ENCODE assay signal across 11 cellular contexts in the genomic region with DNA sequence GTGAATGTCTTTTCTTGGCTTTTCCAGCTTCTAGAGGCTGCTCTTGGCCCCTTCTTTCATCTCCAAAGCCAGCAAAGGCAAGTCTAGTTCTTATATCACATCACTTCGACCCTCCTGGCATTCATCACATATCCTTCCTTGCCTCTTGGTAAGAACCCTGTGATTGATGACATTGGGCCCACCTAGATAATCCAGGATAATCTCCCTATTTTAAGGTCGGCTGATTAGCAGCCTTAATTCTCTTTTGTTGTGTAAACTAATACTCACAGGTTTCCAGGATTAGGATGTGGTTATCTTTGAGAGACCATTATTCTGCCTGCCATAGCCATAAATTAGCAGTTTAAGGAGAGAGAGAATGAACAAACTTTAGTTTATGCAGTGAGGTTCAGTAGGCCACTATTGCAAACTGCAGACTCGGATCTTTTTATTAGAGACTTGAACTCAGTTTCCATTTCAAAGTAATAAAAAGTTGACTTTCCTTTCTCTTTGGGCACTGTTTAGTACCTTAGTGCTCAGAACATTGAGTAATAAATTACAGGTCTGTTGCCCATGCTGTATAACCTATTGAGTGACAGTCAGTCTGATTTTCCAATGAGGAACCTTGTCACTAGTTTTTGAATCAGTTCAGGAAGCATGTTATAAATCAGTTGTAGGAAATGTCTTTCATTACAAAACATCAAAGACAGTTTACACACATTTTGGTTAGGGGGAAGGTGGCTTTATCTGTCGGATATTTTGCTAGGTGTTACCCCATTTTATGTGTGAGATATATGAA. TPM values are rescaled to one million over a fixed set of nuclear protein-coding genes. Genes with fewer than 3 reads are reported as not detected.
DNase-seq lines count a peak whose midpoint lies in the region; ATAC-seq, FAIRE-seq and TF ChIP-seq lines count a peak whose summit lies in the region.
"Had no signal": no experiment of that assay in that cellular context is flagged by ENCODE, and none has a peak within 500 bp of the region (broad histone marks: within the 10 kb centered on the region; RNA-seq: fewer than 3 reads in every experiment).

No MANE protein-coding gene starts in this region.

- no peak for TF ChIP-seq RAD21 in K562 (CRISPR knock-in tag; conservative IDR thresholded peaks at IDR 0.05 in 1 of 2, IDR thresholded peaks at IDR 0.05 in 1 of 2)

- H3K27ac Mint-ChIP-seq in nephron = peak overlapping the region in 1 of 3 experiments; percentile 9

- DNase-seq in CD1c-positive myeloid dendritic cell (ENCODE audit: extremely low spot score) (peak; percentile 55), K562 (ENCODE audit: extremely low read depth in 1 of 4, low spot score in 3 of 4) (no peak), superior temporal gyrus (ENCODE audit: extremely low spot score) (no peak), iPS-NIHi7 (ENCODE audit: extremely low spot score) (no peak), dedifferentiated amniotic fluid mesenchymal stem cell (ENCODE audit: extremely low spot score) (no peak)
- DNase-seq: activated CD4-positive, CD25-positive, alpha-beta regulatory T cell; left ventricle myocardium inferior; NCI-H446 treated with DMSO at 0.1 percent for 48 hours had no signal

- TF ChIP-seq CTCF in K562 (IDR thresholded peaks at IDR 0.05 in 2 of 3, conservative IDR thresholded peaks at IDR 0.05 in 1 of 3; ENCODE audit: insufficient read depth in 2 of 3, low read depth in 1 of 3, low read length in 3 of 3) (no peak), nephron (IDR thresholded peaks at IDR 0.05; ENCODE audit: unreplicated experiment in 3 of 3) (no peak)

- peaks cover 34% of the 10 kb centered on the region for H4K20me1 ChIP-seq in K562 (replicated peaks; ENCODE audit: control insufficient read depth, insufficient read depth, low read length)

- peaks cover 67% of the 10 kb centered on the region for H3K4me1 ChIP-seq in HUES64 (ENCODE audit: insufficient read depth, low read length)
- peaks cover 3 to 29% of the 10 kb centered on the region in 2 experiments; a peak in 4 of 5 replicates for H3K4me1 ChIP-seq in K562 (replicated peaks in 1 of 2; ENCODE audit: control insufficient read depth in 2 of 2, insufficient read depth in 2 of 2, low read length in 2 of 2)

- H3K9ac ChIP-seq in HUES64 (ENCODE audit: low read depth, low read length) (no peak overlapping the region; the same call in 1 of the 2 replicates), K562 (ENCODE audit: insufficient read depth in 1 of 2, low read depth in 2 of 2, low read length in 2 of 2) (peak overlapping the region in 1 of 2 experiments; percentile 82; a peak in 2 of 4 replicates)

- TF ChIP-seq EP300 in K562 (IDR thresholded peaks at IDR 0.05; ENCODE audit: low read length) = no peak

- H3K27me3 ChIP-seq in HUES64 (ENCODE audit: insufficient read depth, low read length) (no peaks in the 10 kb centered on the region), K562 (ENCODE audit: control insufficient read depth in 2 of 2, insufficient read depth in 2 of 2, low read length in 2 of 2) (no peaks in the 10 kb centered on the region)

- H3K36me3 Mint-ChIP-seq in nephron (ENCODE audit: low read depth) = peaks cover 8% of the 10 kb centered on the region

- no TSS peak for BruUV-seq in K562 (replicated peaks; lab: Mats Ljungman, UMichigan)

- peaks cover 19% of the 10 kb centered on the region for H3K36me3 ChIP-seq in HUES64 (ENCODE audit: insufficient read depth, low read length)
- peaks cover 79% of the 10 kb centered on the region for H3K36me3 ChIP-seq in K562 (ENCODE audit: control insufficient read depth, insufficient read depth, low read length)
- H3K36me3 ChIP-seq: left ventricle myocardium inferior had no signal

- H3K9me3 ChIP-seq in HUES64 (ENCODE audit: insufficient read depth, low read depth, low read length) (no peaks in the 10 kb centered on the region), K562 (replicated peaks; ENCODE audit: control insufficient read depth, insufficient read depth, low read depth, low read length) (no peaks in the 10 kb centered on the region)
- H3K9me3 ChIP-seq: left ventricle myocardium inferior had no signal

- in situ Hi-C loops in K562 (cut with MboI) = no loop called here

- no peaks in the 10 kb centered on the region for H3K9me1 ChIP-seq in K562 (ENCODE audit: control insufficient read depth, insufficient read depth, low read length)

- peak overlapping the region; percentile 97; the same call in 1 of the 2 replicates for H3K4me3 ChIP-seq in HUES64 (ENCODE audit: low read length)
- peak overlapping the region; percentile 4; the same call in 1 of the 2 replicates for H3K4me3 ChIP-seq in K562

- CTCF ChIA-PET in K562 (lab: Yijun Ruan, JAX; ENCODE audit: low intra/inter-chr PET ratio) = no interaction called here

- H2AFZ ChIP-seq in K562 (ENCODE audit: low read depth, low read length) = no peak overlapping the region

- no peak for TF ChIP-seq POLR2A in K562 (conservative IDR thresholded peaks at IDR 0.05)

- no peaks in the 10 kb centered on the region for H3K27me3 Mint-ChIP-seq in nephron (ENCODE audit: low read depth)

- ATAC-seq in K562 = no peak
- ATAC-seq in GM21528 (IDR thresholded peaks at IDR 0.05; ENCODE audit: low FRiP score, unreplicated experiment) = no peak

- H3K79me2 ChIP-seq in K562 (ENCODE audit: control insufficient read depth, insufficient read depth, low read length) = peaks cover 100% of the 10 kb centered on the region

- 58% methylated on average over 4 of the region's 4 CpGs for WGBS in HUES64
- WGBS in K562 (ENCODE audit: insufficient coverage, low coverage, missing lambda C conversion rate) = 21% methylated on average over 4 of the region's 4 CpGs

- H3K27ac ChIP-seq in HUES64 (ENCODE audit: low read depth, low read length) (peak overlapping the region; percentile 11; the same call in 1 of the 2 replicates), K562 (ENCODE audit: extremely low read depth, low read depth, low read length) (peak overlapping the region; percentile 18; the same call in 2 of the 3 replicates)
- H3K27ac ChIP-seq: left ventricle myocardium inferior had no signal

- H3K9me3 Mint-ChIP-seq in nephron = no peaks in the 10 kb centered on the region

- peak overlapping the region; percentile 35 to 81 (median 37) for H3K4me3 Mint-ChIP-seq in nephron

- peaks cover 69% of the 10 kb centered on the region for H3K4me1 Mint-ChIP-seq in nephron

- H3K4me2 ChIP-seq in K562 (ENCODE audit: insufficient read depth, low read length) = peak overlapping the region; percentile 84

- POLR2A ChIA-PET in K562 (lab: Yijun Ruan, JAX) = interaction anchor here (0.6 to 4.6 kb wide), 3 partner anchors 7 to 67 kb away, joined by 3 to 53 read pairs (median 10); no protein-coding TSS in a partner anchor

- no peak for FAIRE-seq in K562 (lab: Jason Lieb, UNC)

- intact Hi-C loops in K562 (cut with micrococcal nuclease) = no loop called here

TF ChIP-seq in K562, 482 proteins besides CTCF, POLR2A, EP300 and RAD21 (continues in another document):
- no peak for TF ChIP-seq SAFB2 (IDR thresholded peaks at IDR 0.05; ENCODE audit: borderline replicate concordance, low read depth, low read length, severe bottlenecking)

RNA-seq across cellular contexts. Expression of gene NDUFV2, which starts 4.5 kb away (rescaled TPM):
- 184 TPM for polyA plus RNA-seq in HUES64 (2013, experiment 1 of 2)
- polyA plus RNA-seq in HUES64 (2013, experiment 2 of 2) = 186 TPM
- 122 and 367 TPM in 2 replicates for total RNA-seq in K562 (2011; cell fraction: chromatin; rRNA removed; ENCODE audit: low replicate concordance)
- 101 and 132 TPM in 2 replicates for total RNA-seq in K562 (2011; cell fraction: nucleolus; rRNA removed)
- total RNA-seq in K562 (2011; cell fraction: nucleoplasm; rRNA removed) = 250 and 347 TPM in 2 replicates
- 213 and 332 TPM in 2 replicates for total RNA-seq in K562 (2014; rRNA removed)
- total RNA-seq in K562 (2014; rRNA removed; fragmentation: Illumina TruSeq; extraction: Trizol) = 378 and 409 TPM in 2 replicates
- total RNA-seq in K562 (2015; rRNA removed; fragmentation: Illumina TruSeq; extraction: Trizol) = 341 and 397 TPM in 2 replicates
- 302 and 312 TPM in 2 replicates for total RNA-seq in K562 (2021)
- 451 and 487 TPM in 2 replicates for polyA plus RNA-seq in K562 (2011; rRNA removed)
- 117 and 214 TPM in 2 replicates for polyA plus RNA-seq in K562 (2011; cell fraction: cytosol; rRNA removed)
- polyA plus RNA-seq in K562 (2011; cell fraction: nucleus; rRNA removed) = 97.9 and 211 TPM in 2 replicates
- polyA plus RNA-seq in K562 (2012) = 263 and 279 TPM in 2 replicates
- polyA plus RNA-seq in K562 (2014; fragmentation: Illumina TruSeq; extraction: Trizol) = 354 and 361 TPM in 2 replicates
- polyA plus RNA-seq in K562 (2014; fragmentation: Nextera tagmentation; extraction: Ambion mirVana) = 100 to 1,000 TPM; 384 to 550 TPM
- 389 and 437 TPM in 2 replicates for polyA plus RNA-seq in K562 (2014; rRNA removed)
- 148 and 223 TPM in 2 replicates for polyA minus RNA-seq in K562 (2011; rRNA and poly(A)+ RNA removed)
- polyA minus RNA-seq in K562 (2011; cell fraction: cytosol; rRNA and poly(A)+ RNA removed) = 44.6 and 66.0 TPM in 2 replicates
- 155 and 334 TPM in 2 replicates for polyA minus RNA-seq in K562 (2011; cell fraction: nucleus; rRNA and poly(A)+ RNA removed)

RNA-seq across cellular contexts. Expression of gene ANKRD12, which starts 29.6 kb away (rescaled TPM):
- polyA plus RNA-seq in HUES64 (2013, experiment 1 of 2) = 14.0 TPM
- polyA plus RNA-seq in HUES64 (2013, experiment 2 of 2) = 18.3 TPM
- total RNA-seq in K562 (2011; cell fraction: chromatin; rRNA removed; ENCODE audit: low replicate concordance) = 17.5 and 89.7 TPM in 2 replicates
- total RNA-seq in K562 (2011; cell fraction: nucleolus; rRNA removed) = 16.0 and 17.8 TPM in 2 replicates
- 20.1 and 30.6 TPM in 2 replicates for total RNA-seq in K562 (2011; cell fraction: nucleoplasm; rRNA removed)
- total RNA-seq in K562 (2014; rRNA removed) (15.9 and 24.7 TPM in 2 replicates), K562 (2014; rRNA removed; fragmentation: Illumina TruSeq; extraction: Trizol) (23.6 and 29.9 TPM in 2 replicates), K562 (2015; rRNA removed; fragmentation: Illumina TruSeq; extraction: Trizol) (24.7 and 28.2 TPM in 2 replicates), K562 (2021) (24.2 and 25.4 TPM in 2 replicates)
- polyA plus RNA-seq in K562 (2011; rRNA removed) (10.7 and 11.8 TPM in 2 replicates), K562 (2014; fragmentation: Illumina TruSeq; extraction: Trizol) (9.5 and 16.0 TPM in 2 replicates), K562 (2014; fragmentation: Nextera tagmentation; extraction: Ambion mirVana) (10 to 100 TPM; 12.3 to 15.7 TPM), K562 (2014; rRNA removed) (5.8 and 6.6 TPM in 2 replicates)
- polyA plus RNA-seq in K562 (2011; cell fraction: cytosol; rRNA removed) = 1.3 and 3.0 TPM in 2 replicates
- polyA plus RNA-seq in K562 (2011; cell fraction: nucleus; rRNA removed) = 18.0 and 18.6 TPM in 2 replicates
- 10.7 and 12.0 TPM in 2 replicates for polyA plus RNA-seq in K562 (2012)
- 88.7 and 115 TPM in 2 replicates for polyA minus RNA-seq in K562 (2011; rRNA and poly(A)+ RNA removed)
- 21.7 and 26.1 TPM in 2 replicates for polyA minus RNA-seq in K562 (2011; cell fraction: cytosol; rRNA and poly(A)+ RNA removed)
- polyA minus RNA-seq in K562 (2011; cell fraction: nucleus; rRNA and poly(A)+ RNA removed) = 29.1 and 58.8 TPM in 2 replicates
